ENCODE assay signal across 14 cellular contexts in the genomic region with DNA sequence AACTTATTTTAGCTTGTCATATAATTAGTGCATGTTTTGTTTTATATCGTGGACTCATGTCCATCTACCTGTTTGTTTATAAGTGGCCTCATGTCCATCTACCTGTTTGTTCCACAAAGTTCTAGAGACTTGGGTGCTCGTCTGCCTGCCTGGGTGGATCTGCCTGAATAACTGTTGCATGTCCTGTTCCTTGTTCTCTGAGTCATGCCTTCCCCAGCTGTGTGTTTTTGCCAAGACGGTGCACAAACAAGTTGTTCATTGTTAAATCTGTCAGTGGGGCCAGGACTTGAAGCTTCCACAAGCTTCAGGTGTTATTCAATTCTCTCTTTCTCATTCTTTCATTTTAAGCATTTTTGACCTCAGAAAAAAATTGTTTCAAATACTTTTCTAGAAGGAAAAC.
DNase-seq lines count a peak whose midpoint lies in the region; ATAC-seq, FAIRE-seq and TF ChIP-seq lines count a peak whose summit lies in the region.
"Had no signal": no experiment of that assay in that cellular context is flagged by ENCODE, and none has a peak within 500 bp of the region (broad histone marks: within the 10 kb centered on the region; RNA-seq: fewer than 3 reads in every experiment).

No MANE protein-coding gene starts in this region.

- intact Hi-C loops in colonic mucosa (cut with DNase I) = no loop called here
- intact Hi-C loops in kidney (cut with DNase I) = no loop called here

- ATAC-seq in HG02981 (IDR thresholded peaks at IDR 0.05; ENCODE audit: unreplicated experiment) = no peak

- no peaks in the 10 kb centered on the region for H3K36me3 Mint-ChIP-seq in T-helper 2 cell treated with Interferon-gamma antibody and Interleukin-4, amounts not matched to agents 5 μg/mL and 100 μg/mL, for 36 hours (ENCODE audit: low read depth)

- H3K4me3 ChIP-seq in colonic mucosa (no peak overlapping the region), kidney (ENCODE audit: low read length in 2 of 2) (no peak overlapping the region)
- H3K4me3 ChIP-seq: BLaER1 treated with 17β-estradiol and CSF1 and Interleukin-3, amounts not matched to agents 10 nM and 100 nM; ovary; upper lobe of left lung had no signal

- H3K9me3 Mint-ChIP-seq in T-helper 2 cell treated with Interferon-gamma antibody and Interleukin-4, amounts not matched to agents 5 μg/mL and 100 μg/mL, for 36 hours = no peaks in the 10 kb centered on the region

- H3K4me1 ChIP-seq in colonic mucosa (no peaks in the 10 kb centered on the region), kidney (ENCODE audit: control insufficient read depth in 1 of 2, insufficient read depth in 1 of 2, low read depth in 1 of 2, low read length in 2 of 2) (no peaks in the 10 kb centered on the region)
- H3K4me1 ChIP-seq: BLaER1 treated with 17β-estradiol and CSF1 and Interleukin-3, amounts not matched to agents 10 nM and 100 nM; upper lobe of left lung had no signal

- H3K4me1 Mint-ChIP-seq in T-helper 2 cell treated with Interferon-gamma antibody and Interleukin-4, amounts not matched to agents 5 μg/mL and 100 μg/mL, for 36 hours (ENCODE audit: low read depth) = no peaks in the 10 kb centered on the region

- H3K27ac ChIP-seq in colonic mucosa (no peak overlapping the region), kidney (ENCODE audit: low read depth in 2 of 2, low read length in 2 of 2) (no peak overlapping the region)
- H3K27ac ChIP-seq: BLaER1 treated with 17β-estradiol and CSF1 and Interleukin-3, amounts not matched to agents 10 nM and 100 nM; ovary; upper lobe of left lung had no signal

- H3K4me3 Mint-ChIP-seq in T-helper 2 cell treated with Interferon-gamma antibody and Interleukin-4, amounts not matched to agents 5 μg/mL and 100 μg/mL, for 36 hours = no peak overlapping the region

- H3K27me3 Mint-ChIP-seq in T-helper 2 cell treated with Interferon-gamma antibody and Interleukin-4, amounts not matched to agents 5 μg/mL and 100 μg/mL, for 36 hours (ENCODE audit: low read depth) = no peaks in the 10 kb centered on the region

- H3K27me3 ChIP-seq in colonic mucosa = no peaks in the 10 kb centered on the region
- H3K27me3 ChIP-seq: BLaER1 treated with 17β-estradiol and CSF1 and Interleukin-3, amounts not matched to agents 10 nM and 100 nM; ovary; upper lobe of left lung had no signal

- H3K9me3 ChIP-seq in colonic mucosa = no peaks in the 10 kb centered on the region
- no peaks in the 10 kb centered on the region for H3K9me3 ChIP-seq in kidney (ENCODE audit: control insufficient read depth in 1 of 2, low read length in 2 of 2)
- H3K9me3 ChIP-seq: BLaER1 treated with 17β-estradiol and CSF1 and Interleukin-3, amounts not matched to agents 10 nM and 100 nM; ovary; upper lobe of left lung had no signal

- TF ChIP-seq CTCF in colonic mucosa (IDR thresholded peaks at IDR 0.05) (no peak), kidney (IDR thresholded peaks at IDR 0.05; ENCODE audit: borderline replicate concordance, extremely low read depth, insufficient read depth) (no peak)

- DNase-seq in Ammon's horn (ENCODE audit: low spot score) (peak; percentile 6), MV-4-11 (lab: John Stamatoyannopoulos, UW) (peak; percentile 17), colonic mucosa (peak; percentile 34), myocyte (ENCODE audit: low read depth) (peak; percentile 71), ureter (ENCODE audit: low spot score) (no peak), kidney (no peak)
- no peak for DNase-seq in T-helper 2 cell treated with Interferon-gamma antibody and Interleukin-4, amounts not matched to agents 5 μg/mL and 100 μg/mL, for 36 hours (ENCODE audit: low spot score)
- DNase-seq: NCI-H1436 treated with DMSO at 0.1 percent for 48 hours, upper lobe of left lung had no signal

- no peak overlapping the region for H3K27ac Mint-ChIP-seq in T-helper 2 cell treated with Interferon-gamma antibody and Interleukin-4, amounts not matched to agents 5 μg/mL and 100 μg/mL, for 36 hours

- FAIRE-seq in kidney (lab: Jason Lieb, UNC) = no peak
- FAIRE-seq: colon, TTC549 had no signal

- H3K36me3 ChIP-seq in colonic mucosa (no peaks in the 10 kb centered on the region), kidney (ENCODE audit: control insufficient read depth in 1 of 2, insufficient read depth in 2 of 2, low read length in 2 of 2) (no peaks in the 10 kb centered on the region)
- H3K36me3 ChIP-seq: BLaER1 treated with 17β-estradiol and CSF1 and Interleukin-3, amounts not matched to agents 10 nM and 100 nM; ovary; upper lobe of left lung had no signal

- H3K9ac ChIP-seq in colonic mucosa (ENCODE audit: low read depth in 2 of 2, low read length in 2 of 2) (no peak overlapping the region), kidney (ENCODE audit: low read length in 2 of 2) (no peak overlapping the region)
- H3K9ac ChIP-seq: BLaER1 treated with 17β-estradiol and CSF1 and Interleukin-3, amounts not matched to agents 10 nM and 100 nM had no signal

Comparison
In these comparisons a context has a peak if more than half of its experiments do, and no peak if none do; other contexts are left out.
1. DNase-seq: peak in Ammon's horn (single experiment), MV-4-11 (single experiment), colonic mucosa (single experiment) and myocyte (single experiment); none in ureter (single experiment), kidney (single experiment) and T-helper 2 cell treated with Interferon-gamma antibody and Interleukin-4, amounts not matched to agents 5 μg/mL and 100 μg/mL, for 36 hours (single experiment).